Comparison of ENCODE assay signal across 26 cellular contexts in the genomic region with DNA sequence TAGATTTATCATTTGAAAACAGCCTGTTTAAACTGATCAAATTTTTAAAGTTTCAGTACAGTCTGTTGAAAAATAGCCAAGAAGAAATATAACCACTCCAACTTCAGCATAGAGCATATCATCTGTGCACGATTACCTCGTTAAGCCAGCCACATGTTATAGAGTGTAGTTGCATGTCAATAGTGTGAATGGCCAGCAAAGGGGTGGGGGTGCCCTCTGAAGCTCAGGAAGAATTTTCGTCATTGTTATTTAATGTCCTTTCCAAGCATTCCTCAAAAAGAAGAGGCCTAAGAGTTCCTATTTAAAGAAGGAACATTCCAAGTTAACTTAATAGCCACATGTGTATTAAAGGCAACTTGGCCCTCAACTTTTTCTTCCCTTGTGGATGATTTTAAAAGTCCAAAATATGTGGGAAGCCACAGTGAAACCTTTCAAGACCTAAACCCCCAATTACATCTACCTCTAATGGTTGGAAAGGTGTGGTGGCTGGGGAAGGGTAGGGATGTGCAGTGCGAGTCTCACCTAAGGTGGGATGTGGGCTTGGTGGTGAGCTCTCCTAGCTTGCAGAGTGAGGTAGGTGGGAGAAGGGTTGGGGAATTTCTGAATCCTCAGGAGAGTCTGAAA. TPM values are rescaled to one million over a fixed set of nuclear protein-coding genes. Genes with fewer than 3 reads are reported as not detected.
DNase-seq lines count a peak whose midpoint lies in the region; ATAC-seq, FAIRE-seq and TF ChIP-seq lines count a peak whose summit lies in the region.
"Had no signal": no experiment of that assay in that cellular context is flagged by ENCODE, and none has a peak within 500 bp of the region (broad histone marks: within the 10 kb centered on the region; RNA-seq: fewer than 3 reads in every experiment).

No MANE protein-coding gene starts in this region.

- H3K4me3 ChIP-seq in astrocyte (ENCODE audit: insufficient read depth, low read depth, low read length) (no peak overlapping the region), iPS-18a (ENCODE audit: low read length) (peak overlapping the region; percentile 84), sigmoid colon (no peak overlapping the region)
- H3K4me3 ChIP-seq: adrenal gland, transverse colon had no signal

- no peak overlapping the region for H3K4me3 Mint-ChIP-seq in astrocyte (ENCODE audit: unreplicated experiment)
- H3K4me3 Mint-ChIP-seq in activated CD8-positive, alpha-beta T cell treated with anti-CD3 and anti-CD28 coated beads, Interleukin-2, amount 10 ng/mL, durations not matched to agents 7 days and 5 days: no peak overlapping the region
- H3K4me3 Mint-ChIP-seq: B cell had no signal

- DNase-seq in HTR-8/SVneo (ENCODE audit: insufficient read length, low spot score) (no peak), astrocyte (ENCODE audit: low read depth) (no peak), sigmoid colon (no peak), KBM-7 (no peak), 8988T (no peak), D341Med (ENCODE audit: low spot score) (no peak)
- DNase-seq in activated CD8-positive, alpha-beta T cell treated with anti-CD3 and anti-CD28 coated beads, Interleukin-2, amount 10 ng/mL, durations not matched to agents 7 days and 5 days: no peak
- DNase-seq: activated CD4-positive, alpha-beta T cell treated with anti-CD3 and anti-CD28 coated beads for 4 hours; adrenal gland; Caco-2; caudate nucleus; glutamatergic neuron; NCI-H2029; NCI-H446 treated with DMSO at 0.1 percent for 48 hours; NK-92 treated with Interleukin-12 subunit alpha and Interleukin-12 subunit beta, amount 100 ng/mL, for 24 hours; RPMI8226; stimulated activated CD4-positive, alpha-beta T cell treated with anti-CD3 and anti-CD28 coated beads, Interleukin-2, amount 100 ng/mL, for 24 hours; stimulated activated naive CD4-positive, alpha-beta T cell treated with Interleukin-2 at 50 U/mL for 16 hours; transverse colon had no signal

- peaks cover 14% of the 10 kb centered on the region for H3K36me3 Mint-ChIP-seq in astrocyte (ENCODE audit: low read depth, unreplicated experiment)
- H3K36me3 Mint-ChIP-seq in activated CD8-positive, alpha-beta T cell treated with anti-CD3 and anti-CD28 coated beads, Interleukin-2, amount 10 ng/mL, durations not matched to agents 7 days and 5 days (ENCODE audit: low read depth): no peaks in the 10 kb centered on the region

- in situ Hi-C loops in KBM-7 (cut with MboI; ENCODE audit: low pct_unique_long_range_greater_than_20kb, low sequenced_read_pairs): no loop called here

- FAIRE-seq in HTR-8/SVneo (lab: Jason Lieb, UNC) (peak; percentile 16), astrocyte (lab: Jason Lieb, UNC) (no peak)
- FAIRE-seq: G401.6, H54, TTC549 had no signal

- TF ChIP-seq CTCF in astrocyte (IDR thresholded peaks at IDR 0.05; ENCODE audit: insufficient read depth, low read depth, low read length) (no peak), sigmoid colon (IDR thresholded peaks at IDR 0.05) (no peak)

- H3K27me3 Mint-ChIP-seq in astrocyte (ENCODE audit: low read depth, unreplicated experiment): no peaks in the 10 kb centered on the region
- peaks cover 50% of the 10 kb centered on the region for H3K27me3 Mint-ChIP-seq in activated CD8-positive, alpha-beta T cell treated with anti-CD3 and anti-CD28 coated beads, Interleukin-2, amount 10 ng/mL, durations not matched to agents 7 days and 5 days (ENCODE audit: low read depth)

- no peaks in the 10 kb centered on the region for H3K9me3 Mint-ChIP-seq in astrocyte (ENCODE audit: unreplicated experiment)
- no peaks in the 10 kb centered on the region for H3K9me3 Mint-ChIP-seq in activated CD8-positive, alpha-beta T cell treated with anti-CD3 and anti-CD28 coated beads, Interleukin-2, amount 10 ng/mL, durations not matched to agents 7 days and 5 days (ENCODE audit: insufficient read depth)

- H3K27ac Mint-ChIP-seq in astrocyte (ENCODE audit: unreplicated experiment): peak overlapping the region; percentile 99
- no peak overlapping the region for H3K27ac Mint-ChIP-seq in activated CD8-positive, alpha-beta T cell treated with anti-CD3 and anti-CD28 coated beads, Interleukin-2, amount 10 ng/mL, durations not matched to agents 7 days and 5 days
- H3K27ac Mint-ChIP-seq: B cell had no signal

- no peak overlapping the region for H2AFZ ChIP-seq in astrocyte (ENCODE audit: low read depth, low read length)
- H2AFZ ChIP-seq: parathyroid adenoma had no signal

- no peak for ATAC-seq in activated CD8-positive, alpha-beta T cell treated with anti-CD3 and anti-CD28 coated beads, Interleukin-2, amount 10 ng/mL, durations not matched to agents 7 days and 5 days
- ATAC-seq: esophagus mucosa had no signal

- no peak for TF ChIP-seq POLR2A in sigmoid colon (IDR thresholded peaks at IDR 0.05)

- no peak overlapping the region for H3K4me2 ChIP-seq in astrocyte (ENCODE audit: low read length)

- TF ChIP-seq EP300 in sigmoid colon (IDR thresholded peaks at IDR 0.05): no peak

- no peaks in the 10 kb centered on the region for H3K27me3 ChIP-seq in astrocyte (ENCODE audit: insufficient read depth, low read length)
- no peaks in the 10 kb centered on the region for H3K27me3 ChIP-seq in iPS-18a (ENCODE audit: control insufficient read depth, insufficient read depth, low read length)
- H3K27me3 ChIP-seq in sigmoid colon: no peaks in the 10 kb centered on the region
- H3K27me3 ChIP-seq: adrenal gland, transverse colon had no signal

- H3K27ac ChIP-seq in astrocyte (ENCODE audit: low read depth, low read length) (peak overlapping the region; percentile 91), iPS-18a (ENCODE audit: low read length) (no peak overlapping the region), sigmoid colon (peak overlapping the region in 3 of 4 donors; percentile 94 to 98 (median 98))
- H3K27ac ChIP-seq: adrenal gland, parathyroid adenoma had no signal

- H3K9ac ChIP-seq in astrocyte (ENCODE audit: low read length) (peak overlapping the region; percentile 11), iPS-18a (ENCODE audit: low read length) (no peak overlapping the region)
- H3K9ac ChIP-seq: parathyroid adenoma had no signal

- H4K20me1 ChIP-seq in astrocyte (ENCODE audit: insufficient read depth, low read length): peaks cover 25% of the 10 kb centered on the region

- H3K4me1 ChIP-seq in astrocyte (ENCODE audit: insufficient read depth, low read length): peaks cover 35% of the 10 kb centered on the region
- H3K4me1 ChIP-seq in iPS-18a (ENCODE audit: control insufficient read depth, low read depth, low read length): peaks cover 60% of the 10 kb centered on the region
- peaks cover 0 to 55% (median 36%) of the 10 kb centered on the region in 4 donors for H3K4me1 ChIP-seq in sigmoid colon
- H3K4me1 ChIP-seq: parathyroid adenoma had no signal

- H3K4me1 Mint-ChIP-seq in astrocyte (ENCODE audit: low read depth, unreplicated experiment): peaks cover 42% of the 10 kb centered on the region
- H3K4me1 Mint-ChIP-seq in activated CD8-positive, alpha-beta T cell treated with anti-CD3 and anti-CD28 coated beads, Interleukin-2, amount 10 ng/mL, durations not matched to agents 7 days and 5 days (ENCODE audit: low read depth): peaks cover 9% of the 10 kb centered on the region

- intact Hi-C loops in sigmoid colon (cut with DNase I): loop anchor here (2.0 to 5.0 kb wide), 2 partner anchors 69 to 178 kb away; no protein-coding TSS in a partner anchor

- CTCF ChIA-PET in activated CD8-positive, alpha-beta T cell treated with anti-CD3 and anti-CD28 coated beads, Interleukin-2, amount 10 ng/mL, durations not matched to agents 7 days and 5 days (lab: Charles Lee): no interaction called here

- WGBS in sigmoid colon, 2 donors: 91 to 95% methylated on average over 4 of the region's 4 CpGs

- POLR2A ChIA-PET in activated CD8-positive, alpha-beta T cell treated with anti-CD3 and anti-CD28 coated beads, Interleukin-2, amount 10 ng/mL, durations not matched to agents 7 days and 5 days (lab: Charles Lee): no interaction called here

- H3K36me3 ChIP-seq in astrocyte (ENCODE audit: insufficient read depth, low read length) (peaks cover 9% of the 10 kb centered on the region), iPS-18a (ENCODE audit: control insufficient read depth, low read depth, low read length) (peaks cover 20% of the 10 kb centered on the region), sigmoid colon (no peaks in the 10 kb centered on the region)
- H3K36me3 ChIP-seq: adrenal gland, transverse colon had no signal

- H3K79me2 ChIP-seq in astrocyte (ENCODE audit: insufficient read depth, low read length): peaks cover 23% of the 10 kb centered on the region
- H3K79me2 ChIP-seq: parathyroid adenoma had no signal

- H3K9me3 ChIP-seq in astrocyte (ENCODE audit: insufficient read depth, low read depth, low read length): no peaks in the 10 kb centered on the region
- H3K9me3 ChIP-seq in iPS-18a (ENCODE audit: control insufficient read depth, low read depth, low read length): no peaks in the 10 kb centered on the region
- no peaks in the 10 kb centered on the region for H3K9me3 ChIP-seq in sigmoid colon
- H3K9me3 ChIP-seq: adrenal gland, transverse colon had no signal

RNA-seq across cellular contexts. Expression of gene CCN2, which starts 1.8 kb away (rescaled TPM):
- total RNA-seq in astrocyte: 1,138 and 1,253 TPM in 2 replicates
- total RNA-seq in sigmoid colon: 100 to 1,000 TPM in 2 of 4 donors, 10 to 100 TPM in 2; 43.5 to 179 (median 93.2) TPM
- 10 to 100 TPM in 2 of 3 donors, 1 to 10 TPM in 1; 7.4 to 39.2 (median 13.2) TPM for polyA plus RNA-seq in sigmoid colon
- total RNA-seq in activated CD8-positive, alpha-beta T cell treated with anti-CD3 and anti-CD28 coated beads, Interleukin-2, amount 10 ng/mL, durations not matched to agents 7 days and 5 days: not detected

Comparison
In these comparisons a context has a peak if more than half of its experiments do, and no peak if none do; other contexts are left out.
1. RNA of gene CCN2, which starts 1.8 kb away (total RNA-seq): 1,138 to 1,253 TPM in astrocyte and 43.5 to 179 TPM in sigmoid colon; not detected in activated CD8-positive, alpha-beta T cell treated with anti-CD3 and anti-CD28 coated beads, Interleukin-2, amount 10 ng/mL, durations not matched to agents 7 days and 5 days; every median in the first group is over 10 times any median in the second.